Comparison of ENCODE assay signal across 12 cellular contexts in the genomic region with DNA sequence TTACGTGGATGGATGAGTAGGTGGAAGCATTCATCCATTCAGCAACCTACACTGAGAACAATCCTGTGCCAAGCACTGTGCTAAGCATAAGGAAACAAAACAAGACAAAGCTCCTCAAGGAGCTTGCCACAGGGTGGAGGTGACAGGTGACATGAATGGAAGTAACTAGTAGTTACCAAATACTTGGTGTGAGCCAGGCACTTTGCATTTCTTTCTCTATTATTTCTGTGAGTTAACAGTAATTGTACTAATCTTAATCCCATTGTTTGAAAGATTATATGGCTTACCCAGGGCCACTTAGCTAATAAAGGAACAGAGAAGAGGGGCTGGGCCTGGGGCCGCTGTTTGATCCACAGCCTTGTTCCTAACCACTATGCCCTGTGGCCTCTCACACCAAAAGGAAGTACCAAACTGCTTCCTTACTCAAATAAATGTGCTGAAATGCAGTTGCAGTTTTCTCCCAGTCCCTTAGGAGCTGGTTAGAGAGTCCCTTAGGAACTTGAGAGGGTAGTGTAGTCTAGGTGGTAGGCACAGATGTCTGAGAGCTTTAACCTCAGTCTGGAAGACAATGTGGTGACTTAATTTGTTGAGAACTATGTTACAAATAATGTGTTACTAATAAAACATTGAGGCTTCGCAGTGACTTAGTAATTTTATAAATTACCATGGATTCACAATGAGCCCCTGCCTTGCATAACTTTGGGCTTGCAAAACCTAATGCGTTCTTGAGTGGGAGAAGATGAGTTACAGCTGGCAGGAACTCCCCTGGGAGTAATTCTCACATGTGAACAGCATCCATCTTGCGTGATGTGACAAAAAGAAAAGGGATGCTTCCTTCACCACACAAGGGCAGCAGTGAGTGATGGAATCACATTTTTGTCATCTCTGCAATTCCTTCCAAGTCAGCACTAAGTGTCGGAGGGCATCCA.
DNase-seq lines count a peak whose midpoint lies in the region; ATAC-seq and TF ChIP-seq lines count a peak whose summit lies in the region.
"Had no signal": no experiment of that assay in that cellular context is flagged by ENCODE, and none has a peak within 500 bp of the region (broad histone marks: within the 10 kb centered on the region; RNA-seq: fewer than 3 reads in every experiment).

No MANE protein-coding gene starts in this region.

- no peaks in the 10 kb centered on the region for H3K36me3 ChIP-seq in neural progenitor cell
- no peaks in the 10 kb centered on the region for H3K36me3 ChIP-seq in prostate gland

- peaks cover 5% of the 10 kb centered on the region for H3K27me3 Mint-ChIP-seq in neural progenitor cell (ENCODE audit: insufficient read depth, low read depth)
- H3K27me3 Mint-ChIP-seq: IgD-negative memory B cell had no signal

- TF ChIP-seq CTCF in AG09319 (IDR thresholded peaks at IDR 0.05; ENCODE audit: low read depth, low read length) (peak; percentile 17; the same call in 1 of the 2 replicates), neural progenitor cell (IDR thresholded peaks at IDR 0.05) (no peak), prostate gland (IDR thresholded peaks at IDR 0.05) (no peak), GM13977 (IDR thresholded peaks at IDR 0.05; ENCODE audit: extremely low read depth, insufficient read depth, missing control alignments) (no peak)

- H3K4me2 ChIP-seq in neural progenitor cell, result no peak overlapping the region

- H3K4me3 ChIP-seq in neural progenitor cell (no peak overlapping the region), prostate gland (no peak overlapping the region)

- H2AFZ ChIP-seq in neural progenitor cell (replicated peaks), result no peak overlapping the region

- no peak for TF ChIP-seq POLR2A in prostate gland (IDR thresholded peaks at IDR 0.05)

- peaks cover 22% of the 10 kb centered on the region for H3K4me1 ChIP-seq in neural progenitor cell
- H3K4me1 ChIP-seq in prostate gland (replicated peaks), result peaks cover 9% of the 10 kb centered on the region

- no peak overlapping the region for H3K4me3 Mint-ChIP-seq in neural progenitor cell
- H3K4me3 Mint-ChIP-seq: IgD-negative memory B cell had no signal

- peaks cover 39% of the 10 kb centered on the region for H3F3A ChIP-seq in neural progenitor cell (ENCODE audit: low read depth)

- peak overlapping the region; percentile 42 for H3K27ac Mint-ChIP-seq in neural progenitor cell
- H3K27ac Mint-ChIP-seq: IgD-negative memory B cell had no signal

- H3K36me3 Mint-ChIP-seq in neural progenitor cell, result peaks cover 38% of the 10 kb centered on the region
- H3K36me3 Mint-ChIP-seq: IgD-negative memory B cell had no signal

- peaks cover 22% of the 10 kb centered on the region for H4K20me1 ChIP-seq in neural progenitor cell (ENCODE audit: low read depth)

- H3K27me3 ChIP-seq in neural progenitor cell (no peaks in the 10 kb centered on the region), prostate gland (replicated peaks; ENCODE audit: insufficient read depth) (no peaks in the 10 kb centered on the region)

- H3K9me3 Mint-ChIP-seq in neural progenitor cell, result no peaks in the 10 kb centered on the region
- H3K9me3 Mint-ChIP-seq: IgD-negative memory B cell had no signal

- 65% methylated on average over 6 of the region's 6 CpGs for WGBS in prostate gland

- intact Hi-C loops in prostate gland (cut with DNase I), result no loop called here

- H3K9ac ChIP-seq in neural progenitor cell, result no peak overlapping the region

- peak; percentile 97 for DNase-seq in AG09319 (ENCODE audit: extremely low read depth, low read depth)
- DNase-seq in NCI-H187 treated with DMSO at 0.1 percent for 48 hours (lab: John Stamatoyannopoulos, UW), result peak; percentile 65
- DNase-seq in neural progenitor cell (ENCODE audit: low spot score), result peak; percentile 56
- no peak for DNase-seq in prostate gland (ENCODE audit: low spot score)
- DNase-seq in NCI-H510A (lab: John Stamatoyannopoulos, UW), result no peak
- no peak for DNase-seq in GM13977 (ENCODE audit: low spot score)
- no peak for DNase-seq in dermis blood vessel endothelial cell
- DNase-seq: DMS79 treated with DMSO at 0.1 percent for 48 hours, SW 1271 had no signal

- H3K79me2 ChIP-seq in neural progenitor cell (ENCODE audit: low read depth), result no peaks in the 10 kb centered on the region

- in situ Hi-C loops in GM13977 (cut with MboI; ENCODE audit: low pct_unique_long_range_greater_than_20kb, low sequenced_read_pairs, unreplicated experiment), result no loop called here

- H3K4me1 Mint-ChIP-seq in neural progenitor cell, result peaks cover 3% of the 10 kb centered on the region
- H3K4me1 Mint-ChIP-seq: IgD-negative memory B cell had no signal

- H3K9me3 ChIP-seq in neural progenitor cell (ENCODE audit: low read depth) (no peaks in the 10 kb centered on the region), prostate gland (no peaks in the 10 kb centered on the region)

- peak; percentile 70 for ATAC-seq in esophagus mucosa
- ATAC-seq: left lobe of liver had no signal

- peak overlapping the region; percentile 77 for H3K27ac ChIP-seq in neural progenitor cell
- H3K27ac ChIP-seq in prostate gland, result peak overlapping the region in 1 of 2 donors; percentile 34

Comparison
In these comparisons a context has a peak if more than half of its experiments do, and no peak if none do; other contexts are left out.
1. DNase-seq: peak in AG09319 (single experiment), NCI-H187 treated with DMSO at 0.1 percent for 48 hours (single experiment) and neural progenitor cell (single experiment); none in prostate gland (single experiment), NCI-H510A (single experiment), GM13977 (single experiment) and dermis blood vessel endothelial cell (single experiment).